In genomic region chr7:139382439-139382838, GRCh38 we compare ENCODE assay signal across 22 cellular contexts.
"Had no signal": no experiment of that assay in that cellular context is flagged by ENCODE, and none has a peak within 500 bp of the region (broad histone marks: within the 10 kb centered on the region; RNA-seq: fewer than 3 reads in every experiment).

No MANE protein-coding gene starts in this region.

- ATAC-seq: activated CD8-positive, alpha-beta T cell treated with anti-CD3 and anti-CD28 coated beads, Interleukin-2, amount 10 ng/mL, durations not matched to agents 7 days and 5 days; activated naive CD8-positive, alpha-beta T cell treated with anti-CD3 and anti-CD28 coated beads, Interleukin-2, amount 50 U/mL, for 24 hours; body of pancreas; left colon; lower lobe of right lung; mucosa of descending colon; stimulated activated naive B cell treated with anti-CD40 and anti-IgM and Interleukin-4, amounts not matched to agents 10 μg/mL and 1 μg/mL and 100 μg/mL, for 72 hours had no signal

- DNase-seq: activated CD4-positive, alpha-beta T cell treated with anti-CD3 and anti-CD28 coated beads for 1 hour; activated CD4-positive, alpha-beta T cell treated with anti-CD3 and anti-CD28 coated beads, Interleukin-2, amount 50 U/mL, for 1 hour; activated CD8-positive, alpha-beta T cell treated with anti-CD3 and anti-CD28 coated beads, Interleukin-2, amount 10 ng/mL, durations not matched to agents 7 days and 5 days; activated gamma-delta T cell; activated naive CD4-positive, alpha-beta T cell treated with anti-CD3 and anti-CD28 coated beads, Interleukin-2, amount 50 U/mL, for 16 hours; activated naive CD8-positive, alpha-beta T cell treated with anti-CD3 and anti-CD28 coated beads, Interleukin-2, amount 50 U/mL, for 24 hours; body of pancreas; cortex of kidney; lower lobe of right lung; mesendoderm; mucosa of descending colon; nephron progenitor cell; posterior cingulate gyrus; sigmoid colon; stimulated activated CD4-positive, alpha-beta T cell treated with anti-CD3 and anti-CD28 coated beads, Interleukin-15, amount 100 ng/mL, for 24 hours; stimulated activated naive B cell treated with anti-CD40 and anti-IgM and Interleukin-4, amounts not matched to agents 10 μg/mL and 1 μg/mL and 100 μg/mL, for 72 hours; trophoblast cell; uterus had no signal

- H3K4me1 ChIP-seq: body of pancreas, lower lobe of right lung, sigmoid colon, uterus had no signal

- H3K27ac ChIP-seq: body of pancreas, cardiac muscle cell, epithelial cell of prostate, lower lobe of right lung, sigmoid colon, uterus had no signal

- H3K27me3 ChIP-seq: body of pancreas, cardiac muscle cell, sigmoid colon, uterus had no signal

- H3K36me3 ChIP-seq: uterus had no signal

- H3K9me3 ChIP-seq: body of pancreas, lower lobe of right lung, mucosa of descending colon, sigmoid colon, uterus had no signal

- H3K4me3 ChIP-seq: body of pancreas, cardiac muscle cell, lower lobe of right lung, mucosa of descending colon, sigmoid colon, smooth muscle cell, uterus had no signal
